ENCODE assay signal across 15 cellular contexts in the genomic region with DNA sequence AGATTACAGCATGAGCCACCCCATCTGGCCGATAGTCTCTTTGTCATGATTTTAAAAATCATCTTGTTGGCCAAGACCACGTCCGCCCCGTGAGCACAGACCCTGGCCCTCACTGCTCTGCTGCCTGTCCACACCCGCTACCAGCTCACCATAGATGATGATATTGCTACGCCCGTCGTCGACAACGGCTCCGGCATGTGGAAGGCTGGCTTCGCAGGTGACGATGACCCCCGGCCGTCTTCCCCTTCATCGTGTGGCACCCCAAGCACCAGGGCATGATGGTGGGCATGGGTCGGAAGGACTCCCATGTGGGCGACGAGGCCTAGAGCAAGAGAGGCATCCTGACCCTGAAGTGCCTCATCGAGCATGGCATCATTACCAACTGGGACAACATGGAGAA.
DNase-seq lines count a peak whose midpoint lies in the region; ATAC-seq and TF ChIP-seq lines count a peak whose summit lies in the region.
"Had no signal": no experiment of that assay in that cellular context is flagged by ENCODE, and none has a peak within 500 bp of the region (broad histone marks: within the 10 kb centered on the region; RNA-seq: fewer than 3 reads in every experiment).

No MANE protein-coding gene starts in this region.

- H3K9me3 Mint-ChIP-seq in GM23338 (peaks cover 7% of the 10 kb centered on the region; the same call in 2 of the 3 replicates), glutamatergic neuron (ENCODE audit: unreplicated experiment) (peaks cover 2% of the 10 kb centered on the region)
- H3K9me3 Mint-ChIP-seq: CD4-positive, alpha-beta T cell had no signal

- H3K4me3 ChIP-seq in GM23338: no peak overlapping the region
- H3K4me3 ChIP-seq: BLaER1 treated with 17β-estradiol and CSF1 and Interleukin-3, amounts not matched to agents 10 nM and 100 nM had no signal

- H3K4me1 Mint-ChIP-seq in GM23338 (no peaks in the 10 kb centered on the region), glutamatergic neuron (ENCODE audit: low read depth, unreplicated experiment) (peaks cover 3% of the 10 kb centered on the region)

- no peaks in the 10 kb centered on the region for H3F3A ChIP-seq in GM23338 (replicated peaks; ENCODE audit: low read depth)

- no peaks in the 10 kb centered on the region for H3K27me3 Mint-ChIP-seq in GM23338 (ENCODE audit: insufficient read depth, low read depth, poor library complexity)
- H3K27me3 Mint-ChIP-seq in glutamatergic neuron (ENCODE audit: unreplicated experiment): no peaks in the 10 kb centered on the region
- H3K27me3 Mint-ChIP-seq: CD4-positive, alpha-beta T cell had no signal

- H2AFZ ChIP-seq in GM23338: no peak overlapping the region

- ATAC-seq in GM23338 (no peak), GM18520 (IDR thresholded peaks at IDR 0.05; ENCODE audit: unreplicated experiment) (no peak), HG02678 (IDR thresholded peaks at IDR 0.05; ENCODE audit: unreplicated experiment) (no peak)
- ATAC-seq: CD8-positive, alpha-beta T cell had no signal

- H4K20me1 ChIP-seq in GM23338 (replicated peaks; ENCODE audit: insufficient read depth): no peaks in the 10 kb centered on the region
- H4K20me1 ChIP-seq: BLaER1 treated with 17β-estradiol and CSF1 and Interleukin-3, amounts not matched to agents 10 nM and 100 nM had no signal

- peak overlapping the region; percentile 16; the same call in 1 of the 2 replicates for H3K27ac Mint-ChIP-seq in GM23338
- peak overlapping the region; percentile 39 for H3K27ac Mint-ChIP-seq in glutamatergic neuron (ENCODE audit: unreplicated experiment)
- H3K27ac Mint-ChIP-seq: CD4-positive, alpha-beta T cell; CD8-positive, alpha-beta T cell had no signal

- H3K36me3 ChIP-seq in GM23338 (ENCODE audit: insufficient read depth): no peaks in the 10 kb centered on the region

- H3K27me3 ChIP-seq in GM23338 (ENCODE audit: insufficient read depth): no peaks in the 10 kb centered on the region
- H3K27me3 ChIP-seq: BLaER1 treated with 17β-estradiol and CSF1 and Interleukin-3, amounts not matched to agents 10 nM and 100 nM had no signal

- H3K36me3 Mint-ChIP-seq in GM23338 (ENCODE audit: low read depth) (peaks cover 50% of the 10 kb centered on the region), glutamatergic neuron (ENCODE audit: unreplicated experiment) (peaks cover 4% of the 10 kb centered on the region)

- DNase-seq in GM23338 (ENCODE audit: low spot score) (no peak), glutamatergic neuron (no peak)
- no peak for DNase-seq in activated T-cell treated with anti-CD3 and anti-CD28 coated beads, Interleukin-2, amount 50 U/mL, for 48 hours
- DNase-seq: 8988T; ACHN; Caco-2; Calu3; CD4-positive, alpha-beta T cell; CD8-positive, alpha-beta T cell; DMS79 treated with DMSO at 0.1 percent for 48 hours; GF-D8 had no signal

- H3K9me2 ChIP-seq in GM23338 (ENCODE audit: insufficient read depth): no peaks in the 10 kb centered on the region

- H3K4me3 Mint-ChIP-seq in GM23338: no peak overlapping the region
- no peak overlapping the region for H3K4me3 Mint-ChIP-seq in glutamatergic neuron (ENCODE audit: unreplicated experiment)
- H3K4me3 Mint-ChIP-seq: CD4-positive, alpha-beta T cell; CD8-positive, alpha-beta T cell had no signal

- H3K27ac ChIP-seq in GM23338 (ENCODE audit: low read depth): no peak overlapping the region
- H3K27ac ChIP-seq: BLaER1 treated with 17β-estradiol and CSF1 and Interleukin-3, amounts not matched to agents 10 nM and 100 nM; C4-2B had no signal

- no peak for TF ChIP-seq CTCF in GM23338 (conservative IDR thresholded peaks at IDR 0.05; ENCODE audit: low read depth in 2 of 2)
- TF ChIP-seq CTCF in glutamatergic neuron (IDR thresholded peaks at IDR 0.05; ENCODE audit: partially characterized antibody, unreplicated experiment): no peak

- no peaks in the 10 kb centered on the region for H3K4me1 ChIP-seq in GM23338 (ENCODE audit: insufficient read depth)
- H3K4me1 ChIP-seq: BLaER1 treated with 17β-estradiol and CSF1 and Interleukin-3, amounts not matched to agents 10 nM and 100 nM had no signal

- H3K4me2 ChIP-seq in GM23338: no peak overlapping the region
- H3K4me2 ChIP-seq: BLaER1 treated with 17β-estradiol and CSF1 and Interleukin-3, amounts not matched to agents 10 nM and 100 nM had no signal

- no peaks in the 10 kb centered on the region for H3K79me2 ChIP-seq in GM23338 (replicated peaks; ENCODE audit: insufficient read depth)

TF ChIP-seq in GM23338, 12 proteins besides CTCF, POLR2A, EP300 and RAD21 (continues in another document):
- no peak for TF ChIP-seq NANOG (IDR thresholded peaks at IDR 0.05; ENCODE audit: borderline replicate concordance)
- TF ChIP-seq POLR2AphosphoS5 (IDR thresholded peaks at IDR 0.05; ENCODE audit: low read depth): no peak
- TF ChIP-seq ZNF114 (CRISPR knock-in tag; IDR thresholded peaks at IDR 0.05): no peak
- TF ChIP-seq, protein P1, sequence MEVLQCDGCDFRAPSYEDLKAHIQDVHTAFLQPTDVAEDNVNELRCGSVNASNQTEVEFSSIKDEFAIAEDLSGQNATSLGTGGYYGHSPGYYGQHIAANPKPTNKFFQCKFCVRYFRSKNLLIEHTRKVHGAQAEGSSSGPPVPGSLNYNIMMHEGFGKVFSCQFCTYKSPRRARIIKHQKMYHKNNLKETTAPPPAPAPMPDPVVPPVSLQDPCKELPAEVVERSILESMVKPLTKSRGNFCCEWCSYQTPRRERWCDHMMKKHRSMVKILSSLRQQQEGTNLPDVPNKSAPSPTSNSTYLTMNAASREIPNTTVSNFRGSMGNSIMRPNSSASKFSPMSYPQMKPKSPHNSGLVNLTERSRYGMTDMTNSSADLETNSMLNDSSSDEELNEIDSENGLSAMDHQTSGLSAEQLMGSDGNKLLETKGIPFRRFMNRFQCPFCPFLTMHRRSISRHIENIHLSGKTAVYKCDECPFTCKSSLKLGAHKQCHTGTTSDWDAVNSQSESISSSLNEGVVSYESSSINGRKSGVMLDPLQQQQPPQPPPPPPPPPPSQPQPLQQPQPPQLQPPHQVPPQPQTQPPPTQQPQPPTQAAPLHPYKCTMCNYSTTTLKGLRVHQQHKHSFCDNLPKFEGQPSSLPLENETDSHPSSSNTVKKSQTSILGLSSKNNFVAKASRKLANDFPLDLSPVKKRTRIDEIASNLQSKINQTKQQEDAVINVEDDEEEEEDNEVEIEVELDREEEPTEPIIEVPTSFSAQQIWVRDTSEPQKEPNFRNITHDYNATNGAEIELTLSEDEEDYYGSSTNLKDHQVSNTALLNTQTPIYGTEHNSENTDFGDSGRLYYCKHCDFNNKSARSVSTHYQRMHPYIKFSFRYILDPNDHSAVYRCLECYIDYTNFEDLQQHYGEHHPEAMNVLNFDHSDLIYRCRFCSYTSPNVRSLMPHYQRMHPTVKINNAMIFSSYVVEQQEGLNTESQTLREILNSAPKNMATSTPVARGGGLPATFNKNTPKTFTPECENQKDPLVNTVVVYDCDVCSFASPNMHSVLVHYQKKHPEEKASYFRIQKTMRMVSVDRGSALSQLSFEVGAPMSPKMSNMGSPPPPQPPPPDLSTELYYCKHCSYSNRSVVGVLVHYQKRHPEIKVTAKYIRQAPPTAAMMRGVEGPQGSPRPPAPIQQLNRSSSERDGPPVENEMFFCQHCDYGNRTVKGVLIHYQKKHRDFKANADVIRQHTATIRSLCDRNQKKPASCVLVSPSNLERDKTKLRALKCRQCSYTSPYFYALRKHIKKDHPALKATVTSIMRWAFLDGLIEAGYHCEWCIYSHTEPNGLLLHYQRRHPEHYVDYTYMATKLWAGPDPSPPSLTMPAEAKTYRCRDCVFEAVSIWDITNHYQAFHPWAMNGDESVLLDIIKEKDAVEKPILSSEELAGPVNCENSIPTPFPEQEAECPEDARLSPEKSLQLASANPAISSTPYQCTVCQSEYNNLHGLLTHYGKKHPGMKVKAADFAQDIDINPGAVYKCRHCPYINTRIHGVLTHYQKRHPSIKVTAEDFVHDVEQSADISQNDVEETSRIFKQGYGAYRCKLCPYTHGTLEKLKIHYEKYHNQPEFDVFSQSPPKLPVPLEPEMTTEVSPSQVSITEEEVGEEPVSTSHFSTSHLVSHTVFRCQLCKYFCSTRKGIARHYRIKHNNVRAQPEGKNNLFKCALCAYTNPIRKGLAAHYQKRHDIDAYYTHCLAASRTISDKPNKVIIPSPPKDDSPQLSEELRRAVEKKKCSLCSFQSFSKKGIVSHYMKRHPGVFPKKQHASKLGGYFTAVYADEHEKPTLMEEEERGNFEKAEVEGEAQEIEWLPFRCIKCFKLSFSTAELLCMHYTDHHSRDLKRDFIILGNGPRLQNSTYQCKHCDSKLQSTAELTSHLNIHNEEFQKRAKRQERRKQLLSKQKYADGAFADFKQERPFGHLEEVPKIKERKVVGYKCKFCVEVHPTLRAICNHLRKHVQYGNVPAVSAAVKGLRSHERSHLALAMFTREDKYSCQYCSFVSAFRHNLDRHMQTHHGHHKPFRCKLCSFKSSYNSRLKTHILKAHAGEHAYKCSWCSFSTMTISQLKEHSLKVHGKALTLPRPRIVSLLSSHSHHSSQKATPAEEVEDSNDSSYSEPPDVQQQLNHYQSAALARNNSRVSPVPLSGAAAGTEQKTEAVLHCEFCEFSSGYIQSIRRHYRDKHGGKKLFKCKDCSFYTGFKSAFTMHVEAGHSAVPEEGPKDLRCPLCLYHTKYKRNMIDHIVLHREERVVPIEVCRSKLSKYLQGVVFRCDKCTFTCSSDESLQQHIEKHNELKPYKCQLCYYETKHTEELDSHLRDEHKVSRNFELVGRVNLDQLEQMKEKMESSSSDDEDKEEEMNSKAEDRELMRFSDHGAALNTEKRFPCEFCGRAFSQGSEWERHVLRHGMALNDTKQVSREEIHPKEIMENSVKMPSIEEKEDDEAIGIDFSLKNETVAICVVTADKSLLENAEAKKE (CRISPR knock-in tag; IDR thresholded peaks at IDR 0.05): no peak
- no peak for TF ChIP-seq JUNB (IDR thresholded peaks at IDR 0.05; ENCODE audit: unreplicated experiment)
- no peak for TF ChIP-seq STAT1 (IDR thresholded peaks at IDR 0.05; ENCODE audit: unreplicated experiment)
